In the genomic region with DNA sequence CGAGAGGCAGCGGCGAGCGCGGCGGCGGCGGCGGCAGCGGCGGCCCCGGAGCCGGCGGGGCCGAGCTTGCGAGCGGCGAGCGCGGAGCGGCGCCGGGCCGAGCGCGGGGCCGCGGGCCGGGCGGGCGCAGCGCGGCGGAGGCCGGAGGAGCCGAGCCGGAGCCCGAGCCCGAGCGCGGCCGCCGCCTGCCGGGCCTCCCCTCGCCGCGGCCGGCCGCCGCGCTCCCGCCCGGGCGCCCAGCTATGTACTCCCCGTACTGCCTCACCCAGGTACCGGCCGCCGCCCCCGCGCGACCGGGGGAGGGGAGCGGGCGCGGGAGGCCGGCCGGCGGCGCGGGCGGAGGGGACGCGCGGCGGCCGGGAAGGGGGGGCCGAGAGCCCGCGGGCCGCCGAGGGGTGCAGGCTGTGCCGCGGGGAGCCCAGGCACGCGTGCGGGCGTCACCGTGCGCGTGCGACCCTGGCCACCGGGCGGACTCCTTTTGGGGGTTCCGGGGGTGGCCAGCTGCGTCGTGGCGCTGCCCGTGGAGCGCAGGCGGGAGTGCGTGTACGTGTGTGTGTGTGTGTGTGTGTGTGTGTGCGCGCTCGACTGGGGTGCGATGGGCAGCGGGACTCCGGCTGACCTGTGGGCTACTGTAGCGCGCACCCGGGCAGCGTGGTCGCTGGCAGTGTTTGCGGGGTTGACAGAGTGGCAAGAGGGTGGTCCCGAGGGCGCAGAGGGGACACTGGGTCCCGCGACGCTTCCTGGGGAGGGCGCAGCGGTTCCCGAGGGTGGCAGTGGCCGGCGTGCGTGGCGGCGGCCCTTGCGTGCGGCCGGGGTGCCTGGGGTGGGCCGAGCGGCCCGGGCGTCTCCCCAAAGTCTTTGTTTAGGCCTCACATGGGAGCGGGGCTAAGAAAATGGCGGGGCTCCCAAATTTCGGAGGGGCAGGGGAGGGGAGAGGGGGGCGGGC, we compare ENCODE assay signal across 8 cellular contexts. TPM values are rescaled to one million over a fixed set of nuclear protein-coding genes. Genes with fewer than 3 reads are reported as not detected.
DNase-seq lines count a peak whose midpoint lies in the region; ATAC-seq, FAIRE-seq and TF ChIP-seq lines count a peak whose summit lies in the region.

No MANE protein-coding gene starts in this region.

- H3K9me3 Mint-ChIP-seq in brain (peaks cover 0 to 13% (median 2%) of the 10 kb centered on the region in 5 experiments), endothelial cell (ENCODE audit: unreplicated experiment) (no peaks in the 10 kb centered on the region)

- no peak for DNase-seq in HTR-8/SVneo (ENCODE audit: insufficient read length, low spot score)
- DNase-seq in left lobe of liver (ENCODE audit: low spot score) = peak; percentile 63
- DNase-seq in suprapubic skin (ENCODE audit: low spot score in 2 of 2) = peak in 1 of 2 donors; percentile 76
- no peak for DNase-seq in NCI-H510A treated with DMSO at 0.1 percent for 48 hours (lab: John Stamatoyannopoulos, UW)
- no peak for DNase-seq in endothelial cell (ENCODE audit: low spot score)

- ATAC-seq in left lobe of liver = peak; percentile 62
- ATAC-seq in HG03442 (IDR thresholded peaks at IDR 0.05; ENCODE audit: unreplicated experiment) = no peak

- FAIRE-seq in HTR-8/SVneo (lab: Jason Lieb, UNC) = peak; percentile 83

- H3K4me1 ChIP-seq in BLaER1 treated with 17β-estradiol and CSF1 and Interleukin-3, amounts not matched to agents 10 nM and 100 nM = peaks cover 0 to 45% (median 29%) of the 10 kb centered on the region in 10 experiments; a peak in 17 of 20 replicates
- H3K4me1 ChIP-seq in suprapubic skin = peaks cover 56% of the 10 kb centered on the region

- H3K27ac ChIP-seq in BLaER1 treated with 17β-estradiol and CSF1 and Interleukin-3, amounts not matched to agents 10 nM and 100 nM = peak overlapping the region in 10 of 11 experiments; percentile 50 to 82 (median 77); a peak in 20 of 22 replicates
- H3K27ac ChIP-seq in suprapubic skin = peak overlapping the region; percentile 97

- H3K9me3 ChIP-seq in BLaER1 treated with 17β-estradiol and CSF1 and Interleukin-3, amounts not matched to agents 10 nM and 100 nM (replicated peaks in 1 of 11) = no peaks in the 10 kb centered on the region
- no peaks in the 10 kb centered on the region for H3K9me3 ChIP-seq in suprapubic skin

- TF ChIP-seq POLR2A in suprapubic skin (IDR thresholded peaks at IDR 0.05) = no peak

- H3K4me3 ChIP-seq in BLaER1 treated with 17β-estradiol and CSF1 and Interleukin-3, amounts not matched to agents 10 nM and 100 nM = peak overlapping the region; percentile 72 to 91 (median 80)
- peak overlapping the region; percentile 89 for H3K4me3 ChIP-seq in suprapubic skin

- TF ChIP-seq CTCF in brain (conservative IDR thresholded peaks at IDR 0.05) (no peak), suprapubic skin (IDR thresholded peaks at IDR 0.05) (no peak), endothelial cell (IDR thresholded peaks at IDR 0.05; ENCODE audit: unreplicated experiment) (no peak)

- H3K9ac ChIP-seq in BLaER1 treated with 17β-estradiol and CSF1 and Interleukin-3, amounts not matched to agents 10 nM and 100 nM = peak overlapping the region; percentile 73 to 91 (median 84)

- H3K4me1 Mint-ChIP-seq in brain = peaks cover 11% of the 10 kb centered on the region
- H3K4me1 Mint-ChIP-seq in endothelial cell (ENCODE audit: unreplicated experiment) = peaks cover 6% of the 10 kb centered on the region

- peaks cover 6 to 24% (median 8%) of the 10 kb centered on the region in 11 experiments; a peak in 18 of 22 replicates for H3K27me3 ChIP-seq in BLaER1 treated with 17β-estradiol and CSF1 and Interleukin-3, amounts not matched to agents 10 nM and 100 nM
- no peaks in the 10 kb centered on the region for H3K27me3 ChIP-seq in suprapubic skin

- H3K27me3 Mint-ChIP-seq in brain (peaks cover 88% of the 10 kb centered on the region), endothelial cell (ENCODE audit: unreplicated experiment) (peaks cover 43% of the 10 kb centered on the region)

- TF ChIP-seq EP300 in suprapubic skin (IDR thresholded peaks at IDR 0.05) = no peak

- peak overlapping the region; percentile 90 to 99 (median 97) for H3K4me2 ChIP-seq in BLaER1 treated with 17β-estradiol and CSF1 and Interleukin-3, amounts not matched to agents 10 nM and 100 nM

- H3K36me3 Mint-ChIP-seq in brain (peaks cover 4% of the 10 kb centered on the region), endothelial cell (ENCODE audit: low read depth, unreplicated experiment) (peaks cover 4% of the 10 kb centered on the region)

- H3K27ac Mint-ChIP-seq in brain = peak overlapping the region in 3 of 5 experiments; percentile 73 to 99 (median 98)
- no peak overlapping the region for H3K27ac Mint-ChIP-seq in endothelial cell (ENCODE audit: unreplicated experiment)

- peaks cover 0 to 43% (median 27%) of the 10 kb centered on the region in 11 experiments; a peak in 17 of 22 replicates for H4K20me1 ChIP-seq in BLaER1 treated with 17β-estradiol and CSF1 and Interleukin-3, amounts not matched to agents 10 nM and 100 nM

- peak overlapping the region; percentile 84 to 96 (median 93) for H3K4me3 Mint-ChIP-seq in brain
- no peak overlapping the region for H3K4me3 Mint-ChIP-seq in endothelial cell (ENCODE audit: unreplicated experiment)

- H3K36me3 ChIP-seq in BLaER1 treated with 17β-estradiol and CSF1 and Interleukin-3, amounts not matched to agents 10 nM and 100 nM = peaks cover 0 to 16% (median 6%) of the 10 kb centered on the region in 11 experiments; a peak in 7 of 22 replicates
- no peaks in the 10 kb centered on the region for H3K36me3 ChIP-seq in suprapubic skin

- WGBS in suprapubic skin = 0% methylated on average over 16 of the region's 138 CpGs

RNA-seq across cellular contexts. Expression of a gene that starts 0.6 kb away (rescaled TPM):
- polyA plus RNA-seq in brain (ENCODE audit: insufficient read depth, low read depth, low replicate concordance) = 239 TPM
- total RNA-seq in left lobe of liver (41.4 TPM), suprapubic skin (100 to 1,000 TPM; 126 to 223 (median 176) TPM), endothelial cell (ENCODE audit: unreplicated experiment) (9.9 TPM)

RNA-seq across cellular contexts. Expression of a gene that starts 26.5 kb away (rescaled TPM):
- polyA plus RNA-seq in brain (ENCODE audit: insufficient read depth, low read depth, low replicate concordance) = 0.56 TPM
- total RNA-seq in left lobe of liver = not detected
- total RNA-seq in suprapubic skin = not detected
- total RNA-seq in endothelial cell (ENCODE audit: unreplicated experiment) = 0.69 TPM

RNA-seq across cellular contexts. Expression of a gene that starts 38.8 kb away (rescaled TPM):
- 73.8 TPM for polyA plus RNA-seq in brain (ENCODE audit: insufficient read depth, low read depth, low replicate concordance)
- 12.0 TPM for total RNA-seq in left lobe of liver
- total RNA-seq in suprapubic skin = 10 to 100 TPM; 20.4 to 31.0 (median 24.8) TPM
- 20.8 TPM for total RNA-seq in endothelial cell (ENCODE audit: unreplicated experiment)

RNA-seq across cellular contexts. Expression of a gene that starts 50.2 kb away (rescaled TPM):
- polyA plus RNA-seq in brain (ENCODE audit: insufficient read depth, low read depth, low replicate concordance) = 343 TPM
- total RNA-seq in left lobe of liver = 42.6 TPM
- total RNA-seq in suprapubic skin = 100 to 1,000 TPM in 3 of 4 donors, 10 to 100 TPM in 1; 95.4 to 120 (median 109) TPM
- total RNA-seq in endothelial cell (ENCODE audit: unreplicated experiment) = 44.7 TPM

RNA-seq across cellular contexts. Expression of a gene that starts 57.5 kb away (rescaled TPM):
- polyA plus RNA-seq in brain (ENCODE audit: insufficient read depth, low read depth, low replicate concordance) = 637 TPM
- total RNA-seq in left lobe of liver (1,041 TPM), suprapubic skin (100 to 1,000 TPM; 131 to 285 (median 237) TPM), endothelial cell (ENCODE audit: unreplicated experiment) (963 TPM)
